8 cellular contexts compared by ENCODE assay signal in the genomic region with DNA sequence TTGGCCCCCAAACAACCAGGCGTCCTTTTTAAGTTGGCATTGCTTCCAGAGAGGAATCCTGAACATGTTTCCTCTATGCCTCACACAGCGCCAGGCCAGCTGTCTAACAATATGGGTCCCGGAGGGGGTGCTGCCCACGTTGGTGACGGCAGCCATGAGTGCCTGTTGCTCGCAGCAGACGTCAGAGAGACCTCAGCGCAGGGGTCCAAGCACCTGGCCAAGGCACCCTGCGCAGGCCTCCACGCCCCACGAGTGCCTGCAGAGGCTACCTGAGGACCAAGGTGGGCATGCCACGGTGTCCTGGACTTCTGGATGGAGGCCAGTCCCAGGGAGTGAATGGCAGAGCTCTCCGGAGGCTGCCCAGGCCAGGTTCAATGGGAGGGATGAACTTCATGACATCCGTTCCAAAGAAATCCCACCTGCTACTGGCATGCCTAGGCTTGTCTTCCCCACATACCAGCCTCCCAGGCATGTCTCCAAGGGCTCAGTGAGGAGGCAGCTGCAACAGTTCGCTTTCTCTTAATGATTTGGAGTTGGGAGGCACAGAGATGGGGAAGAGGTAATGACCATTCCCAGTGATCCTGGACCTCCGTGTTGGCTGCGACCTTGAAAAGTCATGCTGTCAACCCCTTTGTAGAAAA. TPM values are rescaled to one million over a fixed set of nuclear protein-coding genes. Genes with fewer than 3 reads are reported as not detected.
A peak's percentile ranks its signal among the peaks of the same experiment; 100 is the strongest.
DNase-seq lines count a peak whose midpoint lies in the region; ATAC-seq and TF ChIP-seq lines count a peak whose summit lies in the region.

No MANE protein-coding gene starts in this region.

- 71 to 75% methylated on average over 17 of the region's 17 CpGs for WGBS in heart right ventricle, 2 donors

- H3K4me1 Mint-ChIP-seq in activated CD4-positive, alpha-beta T cell treated with anti-CD3 and anti-CD28 coated beads for 36 hours, result peaks cover 74% of the 10 kb centered on the region

- POLR2A ChIA-PET in activated CD4-positive, alpha-beta T cell treated with anti-CD3 and anti-CD28 coated beads for 36 hours (lab: Charles Lee), result interaction anchor here (0.6 to 1.5 kb wide), 5 partner anchors 13 to 528 kb away, joined by 3 to 11 read pairs (median 5); no protein-coding TSS in a partner anchor

- H3K27ac Mint-ChIP-seq in activated CD4-positive, alpha-beta T cell treated with anti-CD3 and anti-CD28 coated beads for 36 hours, result peak overlapping the region; percentile 94

- H3K27ac ChIP-seq in SJCRH30 (peak overlapping the region; percentile 100), heart right ventricle (peak overlapping the region; percentile 6 to 89 (median 66)), stomach smooth muscle (ENCODE audit: low read length) (peak overlapping the region; percentile 73)

- no peaks in the 10 kb centered on the region for H3K36me3 ChIP-seq in SJCRH30
- H3K36me3 ChIP-seq in heart right ventricle, result no peaks in the 10 kb centered on the region
- no peaks in the 10 kb centered on the region for H3K36me3 ChIP-seq in stomach smooth muscle (ENCODE audit: control insufficient read depth in 2 of 2, insufficient read depth in 2 of 2, low read length in 2 of 2)

- CTCF ChIA-PET in activated CD4-positive, alpha-beta T cell treated with anti-CD3 and anti-CD28 coated beads for 36 hours (lab: Charles Lee), result interaction anchor here (0.8 to 1.1 kb wide), 2 partner anchors 87 to 764 kb away, joined by 3 read pairs; no protein-coding TSS in a partner anchor

- no peak for ATAC-seq in activated CD4-positive, alpha-beta T cell treated with anti-CD3 and anti-CD28 coated beads for 36 hours
- peak in 7 of 8 donors; percentile 14 to 64 (median 31) for ATAC-seq in heart right ventricle
- ATAC-seq in HG03045 (IDR thresholded peaks at IDR 0.05; ENCODE audit: unreplicated experiment), result no peak

- no peaks in the 10 kb centered on the region for H3K27me3 Mint-ChIP-seq in activated CD4-positive, alpha-beta T cell treated with anti-CD3 and anti-CD28 coated beads for 36 hours

- intact Hi-C loops in activated CD4-positive, alpha-beta T cell treated with anti-CD3 and anti-CD28 coated beads for 36 hours (cut with DNase I, micrococcal nuclease), result loop anchor here (1.0 to 10.0 kb wide), 8 partner anchors 11 to 636 kb away; partner anchors contain the start of genes EFCAB11 (in 1 of the 2), EML5 (in 1 of the 2), FOXN3 (in 1 of the 2) and TDP1 (in 1 of the 2)
- intact Hi-C loops in heart right ventricle (cut with DNase I), result loop anchor here in 4 of 10 donors (5.0 to 10.0 kb wide), 4 partner anchors 44 to 384 kb away; no protein-coding TSS in a partner anchor

- H3K9me3 ChIP-seq in SJCRH30 (replicated peaks) (no peaks in the 10 kb centered on the region), heart right ventricle (peaks cover 0 to 6% (median 0%) of the 10 kb centered on the region in 11 donors), stomach smooth muscle (ENCODE audit: control insufficient read depth in 2 of 2, low read length in 2 of 2) (no peaks in the 10 kb centered on the region)

- H3K4me1 ChIP-seq in SJCRH30 (peaks cover 41% of the 10 kb centered on the region), heart right ventricle (peaks cover 12 to 61% (median 44%) of the 10 kb centered on the region in 9 donors), stomach smooth muscle (ENCODE audit: control insufficient read depth, insufficient read depth, low read length) (peaks cover 27% of the 10 kb centered on the region)

- peak overlapping the region; percentile 71 for H3K4me3 Mint-ChIP-seq in activated CD4-positive, alpha-beta T cell treated with anti-CD3 and anti-CD28 coated beads for 36 hours

- peak overlapping the region in 1 of 2 donors; percentile 55 for H3K9ac ChIP-seq in stomach smooth muscle (ENCODE audit: low read length in 2 of 2)

- H3K27me3 ChIP-seq in SJCRH30 (no peaks in the 10 kb centered on the region), heart right ventricle (no peaks in the 10 kb centered on the region), stomach smooth muscle (ENCODE audit: control insufficient read depth in 1 of 2, insufficient read depth in 2 of 2, low read length in 2 of 2) (no peaks in the 10 kb centered on the region)

- TF ChIP-seq CTCF in heart right ventricle (IDR thresholded peaks at IDR 0.05), result no peak

- DNase-seq in activated CD4-positive, alpha-beta T cell treated with anti-CD3 and anti-CD28 coated beads for 36 hours, result no peak
- no peak for DNase-seq in activated CD4-positive, alpha-beta T cell treated with anti-CD3 and anti-CD28 coated beads, Interleukin-2, amount 50 U/mL, for 1 hour
- DNase-seq in SJCRH30, result peak; percentile 95 to 97
- DNase-seq in heart right ventricle, result no peak
- no peak for DNase-seq in stimulated activated CD4-positive, alpha-beta T cell treated with anti-CD3 and anti-CD28 coated beads, Interleukin-15, amount 100 ng/mL, for 24 hours
- no peak for DNase-seq in activated CD8-positive, alpha-beta memory T cell treated with anti-CD3 and anti-CD28 coated beads, Interleukin-2, amount 50 U/mL, for 48 hours

- peaks cover 7% of the 10 kb centered on the region for H3K36me3 Mint-ChIP-seq in activated CD4-positive, alpha-beta T cell treated with anti-CD3 and anti-CD28 coated beads for 36 hours (ENCODE audit: low read depth)

- no peaks in the 10 kb centered on the region for H3K9me3 Mint-ChIP-seq in activated CD4-positive, alpha-beta T cell treated with anti-CD3 and anti-CD28 coated beads for 36 hours (ENCODE audit: low read depth)

- peak overlapping the region; percentile 55 for H3K4me3 ChIP-seq in SJCRH30
- H3K4me3 ChIP-seq in heart right ventricle, result peak overlapping the region in 1 of 10 donors; percentile 46
- peak overlapping the region; percentile 26 to 70 for H3K4me3 ChIP-seq in stomach smooth muscle (ENCODE audit: low read length in 2 of 2)

RNA-seq across cellular contexts. Expression of gene FOXN3, which starts 11.6 kb away (rescaled TPM):
- total RNA-seq in activated CD4-positive, alpha-beta T cell treated with anti-CD3 and anti-CD28 coated beads for 36 hours, result 10 to 100 TPM; 69.1 to 76.3 TPM
- 45.8 and 49.7 TPM in 2 replicates for total RNA-seq in SJCRH30 (2014; rRNA removed; shearing (Covaris generic))
- 100 to 1,000 TPM in 8 of 10 donors, 10 to 100 TPM in 2; 87.5 to 150 (median 114) TPM for total RNA-seq in heart right ventricle
- polyA plus RNA-seq in heart right ventricle, result 10 to 100 TPM; 13.0 to 21.1 TPM

Comparison
In these comparisons a context has a peak if more than half of its experiments do, and no peak if none do; other contexts are left out.
1. ATAC-seq: peak in heart right ventricle (7 of 8); none in activated CD4-positive, alpha-beta T cell treated with anti-CD3 and anti-CD28 coated beads for 36 hours (single experiment) and HG03045 (single experiment).
2. DNase-seq: peak in SJCRH30 (2 of 2); none in activated CD4-positive, alpha-beta T cell treated with anti-CD3 and anti-CD28 coated beads for 36 hours (single experiment), activated CD4-positive, alpha-beta T cell treated with anti-CD3 and anti-CD28 coated beads, Interleukin-2, amount 50 U/mL, for 1 hour (single experiment), heart right ventricle (0 of 2), stimulated activated CD4-positive, alpha-beta T cell treated with anti-CD3 and anti-CD28 coated beads, Interleukin-15, amount 100 ng/mL, for 24 hours (single experiment) and activated CD8-positive, alpha-beta memory T cell treated with anti-CD3 and anti-CD28 coated beads, Interleukin-2, amount 50 U/mL, for 48 hours (single experiment).
3. Peak in every context shown above with its lines, with median percentiles within 50 percentile points of each other: H3K27ac ChIP-seq.